In genomic region chr2:216819766-216820165, GRCh38 we compare ENCODE assay signal across 34 cellular contexts. TPM values are rescaled to one million over a fixed set of nuclear protein-coding genes. Genes with fewer than 3 reads are reported as not detected.
"Had no signal": no experiment of that assay in that cellular context is flagged by ENCODE, and none has a peak within 500 bp of the region (broad histone marks: within the 10 kb centered on the region; RNA-seq: fewer than 3 reads in every experiment).

No MANE protein-coding gene starts in this region.

- ATAC-seq: naive thymus-derived CD4-positive, alpha-beta T cell; natural killer cell; pancreas; psoas muscle; right cardiac atrium; stimulated activated memory B cell treated with anti-CD40 and anti-IgM and Interleukin-4, amounts not matched to agents 10 μg/mL and 1 μg/mL and 100 μg/mL, for 72 hours had no signal

- H3K36me3 Mint-ChIP-seq: naive thymus-derived CD4-positive, alpha-beta T cell; natural killer cell; neural progenitor cell; stimulated activated memory B cell treated with anti-CD40 and anti-IgM and Interleukin-4, amounts not matched to agents 10 μg/mL and 1 μg/mL and 100 μg/mL, for 72 hours had no signal

- H3K27ac Mint-ChIP-seq: naive thymus-derived CD4-positive, alpha-beta T cell; natural killer cell; nephron; neural progenitor cell; progenitor cell of endocrine pancreas; stimulated activated memory B cell treated with anti-CD40 and anti-IgM and Interleukin-4, amounts not matched to agents 10 μg/mL and 1 μg/mL and 100 μg/mL, for 72 hours; stimulated activated naive CD8-positive, alpha-beta T cell treated with anti-CD3 and anti-CD28 coated beads, Interleukin-15, Interleukin-2, amounts not matched to agents 100 ng/mL and 50 ng/mL, for 24 hours had no signal

- DNase-seq: naive thymus-derived CD4-positive, alpha-beta T cell; natural killer cell; nucleus accumbens; pancreas; posterior cingulate gyrus; psoas muscle; right cardiac atrium; right lobe of liver; spleen; stimulated activated CD4-positive, alpha-beta T cell treated with anti-CD3 and anti-CD28 coated beads, Interleukin-12 subunit alpha, Interleukin-12 subunit beta, amount 100 ng/mL, for 4 hours; stimulated activated CD4-positive, alpha-beta T cell treated with anti-CD3 and anti-CD28 coated beads, Interleukin-1b, Interleukin-23, amount 100 ng/mL, for 48 hours; stimulated activated CD4-positive, alpha-beta T cell treated with anti-CD3 and anti-CD28 coated beads, Interleukin-4, amount 100 ng/mL, for 1 hour; stimulated activated CD4-positive, alpha-beta T cell treated with anti-CD3 and anti-CD28 coated beads, Interleukin-4, amount 100 ng/mL, for 4 hours; stimulated activated CD8-positive, alpha-beta memory T cell treated with anti-CD3 and anti-CD28 coated beads, Interleukin-4, amount 100 ng/mL, for 48 hours; stimulated activated naive CD4-positive, alpha-beta T cell treated with Interleukin-2 at 50 U/mL for 16 hours; stomach; thyroid gland; trophoblast cell; upper lobe of left lung had no signal

- H3K4me1 Mint-ChIP-seq: naive thymus-derived CD4-positive, alpha-beta T cell; natural killer cell; nephron; stimulated activated memory B cell treated with anti-CD40 and anti-IgM and Interleukin-4, amounts not matched to agents 10 μg/mL and 1 μg/mL and 100 μg/mL, for 72 hours had no signal

- H3K27me3 Mint-ChIP-seq: progenitor cell of endocrine pancreas; stimulated activated memory B cell treated with anti-CD40 and anti-IgM and Interleukin-4, amounts not matched to agents 10 μg/mL and 1 μg/mL and 100 μg/mL, for 72 hours had no signal

- H3K4me3 Mint-ChIP-seq: naive thymus-derived CD4-positive, alpha-beta T cell; natural killer cell; nephron; neural progenitor cell; stimulated activated memory B cell treated with anti-CD40 and anti-IgM and Interleukin-4, amounts not matched to agents 10 μg/mL and 1 μg/mL and 100 μg/mL, for 72 hours; stimulated activated naive CD8-positive, alpha-beta T cell treated with anti-CD3 and anti-CD28 coated beads, Interleukin-15, Interleukin-2, amounts not matched to agents 100 ng/mL and 50 ng/mL, for 24 hours had no signal

- H3K9me3 Mint-ChIP-seq: natural killer cell; nephron; neural progenitor cell; stimulated activated naive CD8-positive, alpha-beta T cell treated with anti-CD3 and anti-CD28 coated beads, Interleukin-15, Interleukin-2, amounts not matched to agents 100 ng/mL and 50 ng/mL, for 24 hours had no signal

RNA-seq across cellular contexts. Expression of gene TNP1, which starts 40.1 kb away (rescaled TPM):
- total RNA-seq: naive thymus-derived CD4-positive, alpha-beta T cell; natural killer cell; omental fat pad; osteocyte; pancreas; psoas muscle; renal cortical epithelial cell; right cardiac atrium; right lobe of liver; smooth muscle cell; spleen; stomach; subcutaneous adipose tissue; temporal lobe; thoracic aorta; tibial nerve; upper lobe of left lung; ureter; vagina had no signal
